Comparison of ENCODE assay signal across 1 cellular context in the genomic region with DNA sequence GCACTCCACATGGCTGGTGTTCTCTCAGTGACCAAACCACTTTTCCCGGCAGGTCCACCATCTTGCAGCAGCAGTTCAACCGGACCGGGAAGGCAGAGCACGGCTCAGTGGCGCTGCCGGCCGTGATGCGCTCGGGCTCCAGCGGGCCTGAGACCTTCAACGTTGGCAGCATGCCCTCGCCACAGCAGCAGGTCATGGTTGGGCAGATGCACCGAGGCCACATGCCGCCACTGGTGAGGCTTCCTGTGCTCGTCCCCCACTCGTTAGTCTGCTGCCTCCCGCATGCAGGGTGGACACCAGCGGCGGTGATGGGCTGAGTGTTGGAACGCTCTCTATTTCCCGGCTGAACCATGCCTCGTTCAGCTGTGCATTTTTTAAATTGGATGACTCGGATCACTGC.
TF ChIP-seq lines count a peak whose summit lies in the region.

No MANE protein-coding gene starts in this region.

TF ChIP-seq in GM23338, 12 proteins besides CTCF, POLR2A, EP300 and RAD21:
- TF ChIP-seq EZH2phosphoT487 (IDR thresholded peaks at IDR 0.05; ENCODE audit: unreplicated experiment) (no peak), STAT1 (IDR thresholded peaks at IDR 0.05; ENCODE audit: unreplicated experiment) (no peak), NANOG (IDR thresholded peaks at IDR 0.05; ENCODE audit: borderline replicate concordance) (no peak), ZNF331 (CRISPR knock-in tag; IDR thresholded peaks at IDR 0.05; ENCODE audit: low read depth) (no peak), POLR2AphosphoS5 (IDR thresholded peaks at IDR 0.05; ENCODE audit: low read depth) (no peak), JUNB (IDR thresholded peaks at IDR 0.05; ENCODE audit: unreplicated experiment) (no peak)
- TF ChIP-seq, protein P1, sequence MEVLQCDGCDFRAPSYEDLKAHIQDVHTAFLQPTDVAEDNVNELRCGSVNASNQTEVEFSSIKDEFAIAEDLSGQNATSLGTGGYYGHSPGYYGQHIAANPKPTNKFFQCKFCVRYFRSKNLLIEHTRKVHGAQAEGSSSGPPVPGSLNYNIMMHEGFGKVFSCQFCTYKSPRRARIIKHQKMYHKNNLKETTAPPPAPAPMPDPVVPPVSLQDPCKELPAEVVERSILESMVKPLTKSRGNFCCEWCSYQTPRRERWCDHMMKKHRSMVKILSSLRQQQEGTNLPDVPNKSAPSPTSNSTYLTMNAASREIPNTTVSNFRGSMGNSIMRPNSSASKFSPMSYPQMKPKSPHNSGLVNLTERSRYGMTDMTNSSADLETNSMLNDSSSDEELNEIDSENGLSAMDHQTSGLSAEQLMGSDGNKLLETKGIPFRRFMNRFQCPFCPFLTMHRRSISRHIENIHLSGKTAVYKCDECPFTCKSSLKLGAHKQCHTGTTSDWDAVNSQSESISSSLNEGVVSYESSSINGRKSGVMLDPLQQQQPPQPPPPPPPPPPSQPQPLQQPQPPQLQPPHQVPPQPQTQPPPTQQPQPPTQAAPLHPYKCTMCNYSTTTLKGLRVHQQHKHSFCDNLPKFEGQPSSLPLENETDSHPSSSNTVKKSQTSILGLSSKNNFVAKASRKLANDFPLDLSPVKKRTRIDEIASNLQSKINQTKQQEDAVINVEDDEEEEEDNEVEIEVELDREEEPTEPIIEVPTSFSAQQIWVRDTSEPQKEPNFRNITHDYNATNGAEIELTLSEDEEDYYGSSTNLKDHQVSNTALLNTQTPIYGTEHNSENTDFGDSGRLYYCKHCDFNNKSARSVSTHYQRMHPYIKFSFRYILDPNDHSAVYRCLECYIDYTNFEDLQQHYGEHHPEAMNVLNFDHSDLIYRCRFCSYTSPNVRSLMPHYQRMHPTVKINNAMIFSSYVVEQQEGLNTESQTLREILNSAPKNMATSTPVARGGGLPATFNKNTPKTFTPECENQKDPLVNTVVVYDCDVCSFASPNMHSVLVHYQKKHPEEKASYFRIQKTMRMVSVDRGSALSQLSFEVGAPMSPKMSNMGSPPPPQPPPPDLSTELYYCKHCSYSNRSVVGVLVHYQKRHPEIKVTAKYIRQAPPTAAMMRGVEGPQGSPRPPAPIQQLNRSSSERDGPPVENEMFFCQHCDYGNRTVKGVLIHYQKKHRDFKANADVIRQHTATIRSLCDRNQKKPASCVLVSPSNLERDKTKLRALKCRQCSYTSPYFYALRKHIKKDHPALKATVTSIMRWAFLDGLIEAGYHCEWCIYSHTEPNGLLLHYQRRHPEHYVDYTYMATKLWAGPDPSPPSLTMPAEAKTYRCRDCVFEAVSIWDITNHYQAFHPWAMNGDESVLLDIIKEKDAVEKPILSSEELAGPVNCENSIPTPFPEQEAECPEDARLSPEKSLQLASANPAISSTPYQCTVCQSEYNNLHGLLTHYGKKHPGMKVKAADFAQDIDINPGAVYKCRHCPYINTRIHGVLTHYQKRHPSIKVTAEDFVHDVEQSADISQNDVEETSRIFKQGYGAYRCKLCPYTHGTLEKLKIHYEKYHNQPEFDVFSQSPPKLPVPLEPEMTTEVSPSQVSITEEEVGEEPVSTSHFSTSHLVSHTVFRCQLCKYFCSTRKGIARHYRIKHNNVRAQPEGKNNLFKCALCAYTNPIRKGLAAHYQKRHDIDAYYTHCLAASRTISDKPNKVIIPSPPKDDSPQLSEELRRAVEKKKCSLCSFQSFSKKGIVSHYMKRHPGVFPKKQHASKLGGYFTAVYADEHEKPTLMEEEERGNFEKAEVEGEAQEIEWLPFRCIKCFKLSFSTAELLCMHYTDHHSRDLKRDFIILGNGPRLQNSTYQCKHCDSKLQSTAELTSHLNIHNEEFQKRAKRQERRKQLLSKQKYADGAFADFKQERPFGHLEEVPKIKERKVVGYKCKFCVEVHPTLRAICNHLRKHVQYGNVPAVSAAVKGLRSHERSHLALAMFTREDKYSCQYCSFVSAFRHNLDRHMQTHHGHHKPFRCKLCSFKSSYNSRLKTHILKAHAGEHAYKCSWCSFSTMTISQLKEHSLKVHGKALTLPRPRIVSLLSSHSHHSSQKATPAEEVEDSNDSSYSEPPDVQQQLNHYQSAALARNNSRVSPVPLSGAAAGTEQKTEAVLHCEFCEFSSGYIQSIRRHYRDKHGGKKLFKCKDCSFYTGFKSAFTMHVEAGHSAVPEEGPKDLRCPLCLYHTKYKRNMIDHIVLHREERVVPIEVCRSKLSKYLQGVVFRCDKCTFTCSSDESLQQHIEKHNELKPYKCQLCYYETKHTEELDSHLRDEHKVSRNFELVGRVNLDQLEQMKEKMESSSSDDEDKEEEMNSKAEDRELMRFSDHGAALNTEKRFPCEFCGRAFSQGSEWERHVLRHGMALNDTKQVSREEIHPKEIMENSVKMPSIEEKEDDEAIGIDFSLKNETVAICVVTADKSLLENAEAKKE (CRISPR knock-in tag; IDR thresholded peaks at IDR 0.05), result no peak
